Comparison of ENCODE assay signal across 13 cellular contexts in the genomic region with DNA sequence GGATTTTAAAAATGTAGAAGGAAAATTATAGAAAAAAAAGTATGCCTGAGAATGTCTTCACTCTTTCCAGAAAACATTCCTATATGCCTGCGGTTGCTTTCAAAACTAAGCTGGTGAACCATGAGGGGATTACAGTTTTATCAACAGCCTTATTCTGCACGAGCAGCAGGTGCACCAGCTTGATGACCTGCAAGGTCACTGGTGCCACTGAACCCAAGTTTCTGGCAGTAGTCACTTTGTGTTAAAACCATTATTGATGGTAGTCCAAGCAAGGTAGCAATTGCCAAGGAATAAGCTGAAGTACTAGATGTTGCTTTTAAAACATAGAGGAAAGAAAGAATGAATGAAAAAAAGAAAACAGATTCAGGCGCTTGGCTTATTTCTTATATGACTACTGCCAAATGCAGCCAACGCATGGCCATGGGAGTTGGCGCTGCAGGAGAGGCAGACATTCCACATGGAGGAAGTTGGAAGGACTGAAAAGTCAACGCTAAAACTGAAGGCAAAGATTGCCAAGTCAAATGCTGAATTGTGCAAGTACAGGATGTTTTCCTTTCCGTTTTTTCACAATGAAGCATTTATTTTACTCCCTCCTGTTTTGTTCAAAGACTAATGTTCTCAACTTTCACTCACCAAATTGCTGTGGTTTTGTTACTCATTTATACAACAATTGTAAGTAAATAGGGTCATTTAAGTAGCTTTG.
A peak's percentile ranks its signal among the peaks of the same experiment; 100 is the strongest.
DNase-seq lines count a peak whose midpoint lies in the region; ATAC-seq and TF ChIP-seq lines count a peak whose summit lies in the region.
"Had no signal": no experiment of that assay in that cellular context is flagged by ENCODE, and none has a peak within 500 bp of the region (broad histone marks: within the 10 kb centered on the region; RNA-seq: fewer than 3 reads in every experiment).

No MANE protein-coding gene starts in this region.

- H2AFZ ChIP-seq in osteoblast (ENCODE audit: low read length): no peak overlapping the region

- DNase-seq in LNCaP clone FGC (ENCODE audit: low read depth) (peak; percentile 30), astrocyte of the spinal cord (ENCODE audit: low read depth, low spot score) (peak; percentile 64), globus pallidus (ENCODE audit: low spot score) (peak; percentile 59), pulmonary artery endothelial cell (ENCODE audit: low read depth, low spot score) (peak; percentile 27), osteoblast (ENCODE audit: insufficient read length, low spot score, missing footprints) (no peak), SKM-1 (lab: John Stamatoyannopoulos, UW; ENCODE audit: unreplicated experiment) (no peak)
- DNase-seq: activated CD4-positive, alpha-beta T cell treated with anti-CD3 and anti-CD28 coated beads for 36 hours; left colon; MG63; NCI-H2107 had no signal

- TF ChIP-seq CTCF in LNCaP clone FGC (IDR thresholded peaks at IDR 0.05; ENCODE audit: control insufficient read depth, extremely low read depth, insufficient read depth) (no peak), astrocyte of the spinal cord (IDR thresholded peaks at IDR 0.05; ENCODE audit: low read depth, low read length) (no peak), osteoblast (IDR thresholded peaks at IDR 0.05; ENCODE audit: extremely low read depth, low read depth, low read length) (no peak)

- no peak overlapping the region for H3K4me2 ChIP-seq in osteoblast (ENCODE audit: insufficient read depth, low read length)

- H3K36me3 ChIP-seq in osteoblast (ENCODE audit: insufficient read depth, low read length): no peaks in the 10 kb centered on the region
- H3K36me3 ChIP-seq: MG63 had no signal

- H3K79me2 ChIP-seq in osteoblast (ENCODE audit: insufficient read depth, low read length): no peaks in the 10 kb centered on the region

- no peak overlapping the region for H3K27ac ChIP-seq in osteoblast (ENCODE audit: low read depth, low read length)

- H3K4me3 ChIP-seq in LNCaP clone FGC (ENCODE audit: low read depth, low read length) (no peak overlapping the region), astrocyte of the spinal cord (ENCODE audit: low read depth, low read length) (no peak overlapping the region), osteoblast (ENCODE audit: insufficient read depth, low read length) (no peak overlapping the region)
- H3K4me3 ChIP-seq: MG63 had no signal

- no peaks in the 10 kb centered on the region for H3K4me1 ChIP-seq in osteoblast (ENCODE audit: insufficient read depth, low read length)

- H3K27me3 ChIP-seq in osteoblast (ENCODE audit: insufficient read depth, low read length): no peaks in the 10 kb centered on the region
- H3K27me3 ChIP-seq: MG63 had no signal

- ATAC-seq in HG03457 (IDR thresholded peaks at IDR 0.05; ENCODE audit: unreplicated experiment) (no peak), GM18520 (IDR thresholded peaks at IDR 0.05; ENCODE audit: unreplicated experiment) (no peak)
- ATAC-seq: activated CD4-positive, alpha-beta T cell treated with anti-CD3 and anti-CD28 coated beads for 36 hours; left colon; Panc1 had no signal

- no peaks in the 10 kb centered on the region for H3K9me3 ChIP-seq in osteoblast (ENCODE audit: low read depth, low read length)
- H3K9me3 ChIP-seq: MG63 had no signal

- in situ Hi-C loops in astrocyte of the spinal cord (cut with HindIII; ENCODE audit: low sequenced_read_pairs): no loop called here

- H4K20me1 ChIP-seq in osteoblast (ENCODE audit: insufficient read depth, low read length): no peaks in the 10 kb centered on the region

Comparison
In these comparisons a context has a peak if more than half of its experiments do, and no peak if none do; other contexts are left out.
1. DNase-seq: peak in LNCaP clone FGC (single experiment), astrocyte of the spinal cord (single experiment), globus pallidus (single experiment) and pulmonary artery endothelial cell (single experiment); none in osteoblast (single experiment) and SKM-1 (single experiment).